In the genomic region with DNA sequence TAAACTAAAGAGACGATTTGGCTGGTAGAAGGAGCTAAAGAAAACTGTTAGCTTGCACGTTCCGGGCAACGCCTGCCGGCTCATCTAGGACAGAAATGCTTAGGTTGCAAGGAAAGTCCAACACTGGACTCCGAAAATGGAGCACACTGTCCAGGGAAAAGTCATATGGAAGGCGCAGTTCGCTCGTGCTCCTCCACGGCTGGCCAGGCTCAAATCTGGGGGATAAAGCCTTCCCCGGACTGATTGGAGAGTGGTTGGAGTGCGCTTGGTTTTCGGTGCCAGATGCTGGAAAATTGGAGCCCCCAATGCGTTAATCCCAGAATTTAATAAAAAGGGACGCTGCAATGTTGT, we compare ENCODE assay signal across 11 cellular contexts. TPM values are rescaled to one million over a fixed set of nuclear protein-coding genes. Genes with fewer than 3 reads are reported as not detected.
DNase-seq lines count a peak whose midpoint lies in the region; ATAC-seq and TF ChIP-seq lines count a peak whose summit lies in the region.
"Had no signal": no experiment of that assay in that cellular context is flagged by ENCODE, and none has a peak within 500 bp of the region (broad histone marks: within the 10 kb centered on the region; RNA-seq: fewer than 3 reads in every experiment).

No MANE protein-coding gene starts in this region.

- H3K9me3 ChIP-seq in ES-I3 (ENCODE audit: control insufficient read depth, insufficient read depth, low read length) (no peaks in the 10 kb centered on the region), adipocyte (ENCODE audit: control insufficient read depth, low read length) (no peaks in the 10 kb centered on the region), hepatocyte (ENCODE audit: low read depth) (no peaks in the 10 kb centered on the region), psoas muscle (no peaks in the 10 kb centered on the region)

- DNase-seq in adipocyte (ENCODE audit: low read depth) (peak; percentile 45), hepatocyte (ENCODE audit: low spot score) (no peak), psoas muscle (no peak)
- no peak for DNase-seq in NK-92 treated with Interleukin-12 subunit alpha and Interleukin-12 subunit beta, amount 100 ng/mL, for 24 hours (lab: John Stamatoyannopoulos, UW)
- no peak for DNase-seq in effector CD4-positive, alpha-beta T cell
- DNase-seq: dermis blood vessel endothelial cell; stimulated activated CD4-positive, alpha-beta T cell treated with anti-CD3 and anti-CD28 coated beads, Interleukin-12 subunit alpha, Interleukin-12 subunit beta, amount 100 ng/mL, for 4 hours had no signal

- TF ChIP-seq CTCF in hepatocyte (IDR thresholded peaks at IDR 0.05; ENCODE audit: poor library complexity) (no peak), psoas muscle (IDR thresholded peaks at IDR 0.05) (no peak)

- H3K4me1 ChIP-seq in ES-I3 (ENCODE audit: insufficient read depth, low read length) (peaks cover 14% of the 10 kb centered on the region), adipocyte (ENCODE audit: control insufficient read depth, insufficient read depth, low read length) (peaks cover 5% of the 10 kb centered on the region), hepatocyte (ENCODE audit: insufficient read depth) (peaks cover 10% of the 10 kb centered on the region), psoas muscle (no peaks in the 10 kb centered on the region)

- H3K9ac ChIP-seq in ES-I3 (ENCODE audit: low read depth, low read length) (peak overlapping the region; percentile 62), adipocyte (ENCODE audit: low read length) (no peak overlapping the region)

- intact Hi-C loops in psoas muscle (cut with DNase I) = no loop called here

- H3K27ac ChIP-seq in hepatocyte (peak overlapping the region; percentile 25), psoas muscle (peak overlapping the region; percentile 16)

- H3K4me3 ChIP-seq in adipocyte (ENCODE audit: low read length) = peak overlapping the region; percentile 66
- H3K4me3 ChIP-seq in hepatocyte = peak overlapping the region; percentile 82
- peak overlapping the region; percentile 57 for H3K4me3 ChIP-seq in psoas muscle

- ATAC-seq in psoas muscle (no peak), HG02970 (IDR thresholded peaks at IDR 0.05; ENCODE audit: low FRiP score, unreplicated experiment) (no peak), HG03135 (IDR thresholded peaks at IDR 0.05; ENCODE audit: unreplicated experiment) (no peak)
- ATAC-seq: HCT116 had no signal

- peak overlapping the region; percentile 93 for H3K4me2 ChIP-seq in hepatocyte

- H3K36me3 ChIP-seq in ES-I3 (ENCODE audit: insufficient read depth, low read length) = no peaks in the 10 kb centered on the region
- H3K36me3 ChIP-seq in adipocyte (ENCODE audit: control insufficient read depth, insufficient read depth, low read length, severe bottlenecking) = no peaks in the 10 kb centered on the region
- H3K36me3 ChIP-seq in hepatocyte (replicated peaks; ENCODE audit: insufficient read depth, low read depth) = no peaks in the 10 kb centered on the region
- no peaks in the 10 kb centered on the region for H3K36me3 ChIP-seq in psoas muscle (ENCODE audit: insufficient read depth in 1 of 2, low read depth in 1 of 2)

- H3K79me2 ChIP-seq in hepatocyte = no peaks in the 10 kb centered on the region

- H2AFZ ChIP-seq in hepatocyte = peak overlapping the region; percentile 89

- peaks cover 51% of the 10 kb centered on the region for H3K27me3 ChIP-seq in adipocyte (replicated peaks; ENCODE audit: control insufficient read depth, insufficient read depth, low read length)
- H3K27me3 ChIP-seq in hepatocyte = peaks cover 42% of the 10 kb centered on the region
- peaks cover 7 to 40% (median 7%) of the 10 kb centered on the region in 3 donors for H3K27me3 ChIP-seq in psoas muscle (ENCODE audit: insufficient read depth in 3 of 3, low read length in 2 of 3)

- 6% methylated on average over 15 of the region's 15 CpGs for WGBS in hepatocyte (ENCODE audit: low lambda C conversion rate, missing lambda C conversion rate)
- 2 to 3% (median 2%) methylated on average over 15 of the region's 15 CpGs for whole genome bisulfite sequencing in psoas muscle, 3 donors

- no peaks in the 10 kb centered on the region for H4K20me1 ChIP-seq in hepatocyte (ENCODE audit: insufficient read depth, poor library complexity, severe bottlenecking)

- H3K9me2 ChIP-seq in hepatocyte (replicated peaks; ENCODE audit: insufficient read depth) = no peaks in the 10 kb centered on the region

RNA-seq across cellular contexts. Expression of a gene that starts 0.9 kb away (rescaled TPM):
- total RNA-seq in hepatocyte (34.3 and 36.9 TPM in 2 replicates), psoas muscle (1 to 10 TPM in 2 of 4 donors, under 1 TPM in 2; 0.74 to 3.4 (median 1.3) TPM)
- polyA plus RNA-seq in hepatocyte (11.6 and 15.0 TPM in 2 replicates), psoas muscle (under 1 TPM; 0.30 to 0.77 (median 0.47) TPM)
